Comparison of ENCODE assay signal across 8 cellular contexts in the genomic region with DNA sequence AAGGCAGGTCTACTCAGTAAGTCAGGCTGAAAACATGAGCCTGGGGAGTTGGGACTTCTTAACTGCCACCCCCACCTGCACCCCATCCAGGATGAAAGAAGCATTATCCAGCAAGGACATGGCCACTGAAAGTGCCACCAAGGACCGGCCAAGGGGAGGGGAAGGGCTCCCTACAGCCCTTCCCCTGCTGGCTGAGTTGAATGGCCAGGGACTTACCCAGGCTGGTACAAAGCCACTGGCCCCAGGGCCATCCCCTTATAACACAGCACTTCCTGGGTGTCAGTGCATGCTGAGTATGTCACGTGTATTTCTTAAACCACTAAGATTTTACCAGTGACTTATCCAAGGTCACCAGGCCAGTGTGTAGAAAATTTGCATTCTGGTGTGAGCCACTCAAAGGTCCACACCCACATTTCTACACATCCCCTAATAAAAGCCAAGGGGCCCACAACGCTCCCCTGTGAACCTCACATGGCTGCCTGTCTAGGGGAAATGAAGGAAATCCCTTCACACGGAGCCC. TPM values are rescaled to one million over a fixed set of nuclear protein-coding genes. Genes with fewer than 3 reads are reported as not detected.
DNase-seq lines count a peak whose midpoint lies in the region; ATAC-seq and TF ChIP-seq lines count a peak whose summit lies in the region.

No MANE protein-coding gene starts in this region.

- no peaks in the 10 kb centered on the region for H3K9me3 Mint-ChIP-seq in chondrocyte (ENCODE audit: low read depth)

- 80 to 88% methylated on average over 4 of the region's 4 CpGs for WGBS in testis, 2 donors
- WGBS in aorta, 2 donors: 80 to 93% methylated on average over 4 of the region's 4 CpGs

- intact Hi-C loops in testis (cut with DNase I; ENCODE audit: low total_unique reads) (loop anchor here (5.0 kb wide), 1 partner anchor 890 kb away; no protein-coding TSS in a partner anchor), aorta (cut with DNase I) (loop anchor here (10.0 kb wide), 2 partner anchors 977 to 987 kb away; no protein-coding TSS in a partner anchor)

- peaks cover 20% of the 10 kb centered on the region for H3K4me1 Mint-ChIP-seq in chondrocyte (ENCODE audit: low read depth)

- DNase-seq in GM13976 (ENCODE audit: low spot score): peak; percentile 77
- DNase-seq in chondrocyte (ENCODE audit: low spot score): no peak
- no peak for DNase-seq in NCI-H82 treated with DMSO at 0.1 percent for 48 hours (lab: John Stamatoyannopoulos, UW; ENCODE audit: unreplicated experiment)
- DNase-seq in testis: no peak
- no peak for DNase-seq in central memory CD4-positive, alpha-beta T cell
- no peak for DNase-seq in aorta

- H3K4me1 ChIP-seq in testis (peaks cover 4% of the 10 kb centered on the region), aorta (ENCODE audit: control insufficient read depth in 1 of 2, insufficient read depth in 2 of 2, low read length in 2 of 2) (no peaks in the 10 kb centered on the region)

- peaks cover 7% of the 10 kb centered on the region for H3K36me3 Mint-ChIP-seq in chondrocyte (ENCODE audit: low read depth)

- in situ Hi-C loops in GM13976 (cut with MboI; ENCODE audit: low sequenced_read_pairs, unreplicated experiment): loop anchor here (10.0 kb wide), 1 partner anchor 877 kb away; no protein-coding TSS in a partner anchor

- no peaks in the 10 kb centered on the region for H3K36me3 ChIP-seq in testis (ENCODE audit: low read depth, missing control alignments)
- H3K36me3 ChIP-seq in aorta (ENCODE audit: control insufficient read depth in 1 of 2, insufficient read depth in 2 of 2, low read length in 1 of 2): no peaks in the 10 kb centered on the region

- ATAC-seq in GM19455 (IDR thresholded peaks at IDR 0.05; ENCODE audit: unreplicated experiment) (peak; percentile 64), HG03139 (IDR thresholded peaks at IDR 0.05; ENCODE audit: unreplicated experiment) (peak; percentile 62), aorta (ENCODE audit: low FRiP score) (no peak)

- H3K4me3 ChIP-seq in testis: no peak overlapping the region
- H3K4me3 ChIP-seq in aorta (ENCODE audit: low read length in 2 of 2): no peak overlapping the region

- H3K4me3 Mint-ChIP-seq in chondrocyte (ENCODE audit: unreplicated experiment): no peak overlapping the region

- H3K27ac ChIP-seq in testis: no peak overlapping the region
- no peak overlapping the region for H3K27ac ChIP-seq in aorta (ENCODE audit: low read depth in 1 of 2, low read length in 2 of 2)

- H3K27me3 Mint-ChIP-seq in chondrocyte (ENCODE audit: low read depth): no peaks in the 10 kb centered on the region

- peak overlapping the region; percentile 32 for H3K27ac Mint-ChIP-seq in chondrocyte (ENCODE audit: unreplicated experiment)

- no peaks in the 10 kb centered on the region for H3K9me3 ChIP-seq in testis
- H3K9me3 ChIP-seq in aorta (ENCODE audit: control insufficient read depth, low read length): no peaks in the 10 kb centered on the region

- TF ChIP-seq POLR2A in testis (IDR thresholded peaks at IDR 0.05): no peak

- no peaks in the 10 kb centered on the region for H3K27me3 ChIP-seq in testis
- H3K27me3 ChIP-seq in aorta (ENCODE audit: control insufficient read depth in 1 of 2, insufficient read depth in 2 of 2, low read length in 1 of 2): no peaks in the 10 kb centered on the region

- TF ChIP-seq CTCF in GM13976 (IDR thresholded peaks at IDR 0.05; ENCODE audit: borderline replicate concordance, control extremely low read depth, extremely low read depth, insufficient read depth, missing control alignments) (no peak), chondrocyte (IDR thresholded peaks at IDR 0.05) (no peak), testis (IDR thresholded peaks at IDR 0.05) (no peak)

RNA-seq across cellular contexts. Expression of gene ZFP36L1, which starts 29.3 kb away (rescaled TPM):
- total RNA-seq in chondrocyte (82.5 to 195 TPM (median 180 TPM) in 3 replicates), testis (100 to 1,000 TPM; 176 to 301 TPM), aorta (100 to 1,000 TPM; 302 to 388 TPM)
- polyA plus RNA-seq in testis (ENCODE audit: insufficient read depth, low read depth, low replicate concordance) (120 TPM), aorta (10 to 100 TPM; 35.3 to 48.6 TPM)
